Comparison of ENCODE assay signal across 8 cellular contexts in genomic region chr6:44237813-44238433, GRCh38. TPM values are rescaled to one million over a fixed set of nuclear protein-coding genes. Genes with fewer than 3 reads are reported as not detected.
DNase-seq lines count a peak whose midpoint lies in the region; ATAC-seq and TF ChIP-seq lines count a peak whose summit lies in the region.

No MANE protein-coding gene starts in this region.

- H3K27ac ChIP-seq in epithelial cell of prostate = peak overlapping the region; percentile 70

- TF ChIP-seq POLR2A in GM18951 (IDR thresholded peaks at IDR 0.05; ENCODE audit: extremely low read depth, insufficient read depth, insufficient read length) = peak; percentile 55

- intact Hi-C loops in mucosa of descending colon (cut with DNase I, micrococcal nuclease) = loop anchor here in 1 of 2 donors (10.0 kb wide), 1 partner anchor 63 kb away; no protein-coding TSS in a partner anchor

- ATAC-seq in HG03175 (IDR thresholded peaks at IDR 0.05; ENCODE audit: unreplicated experiment) (peak; percentile 87), mucosa of descending colon (peak; percentile 84)

- no peaks in the 10 kb centered on the region for H3K9me3 ChIP-seq in mucosa of descending colon

- H3K36me3 ChIP-seq in mucosa of descending colon (ENCODE audit: low read depth) = no peaks in the 10 kb centered on the region

- in situ Hi-C loops in GM18951 (cut with MboI; ENCODE audit: low sequenced_read_pairs, unreplicated experiment) = loop anchor here (5.0 kb wide), 1 partner anchor 66 kb away; no protein-coding TSS in a partner anchor

- H3K4me3 ChIP-seq in mucosa of descending colon = peak overlapping the region; percentile 19

- DNase-seq in AML-193 (lab: John Stamatoyannopoulos, UW) = peak; percentile 57 to 75
- DNase-seq in NOMO-1 treated with DMSO at 0.1 percent for 48 hours (lab: John Stamatoyannopoulos, UW; ENCODE audit: unreplicated experiment) = peak; percentile 36
- peak; percentile 67 for DNase-seq in activated T-cell treated with anti-CD3 and anti-CD28 coated beads for 24 hours (ENCODE audit: low read depth)
- no peak for DNase-seq in epithelial cell of prostate (ENCODE audit: low read depth, low spot score)
- DNase-seq in mucosa of descending colon = peak; percentile 84 to 89 (median 87)
- DNase-seq in stimulated activated CD8-positive, alpha-beta memory T cell treated with anti-CD3 and anti-CD28 coated beads, Interleukin-4, amount 100 ng/mL, for 48 hours = peak; percentile 89

- peaks cover 18% of the 10 kb centered on the region for H3K4me1 ChIP-seq in mucosa of descending colon (ENCODE audit: low read depth)

- TF ChIP-seq CTCF in mucosa of descending colon (IDR thresholded peaks at IDR 0.05) = peak; percentile 95

RNA-seq across cellular contexts. Expression of gene HSP90AB1, which starts 9.0 kb away (rescaled TPM):
- 100 to 1,000 TPM; 322 to 593 (median 399) TPM for total RNA-seq in mucosa of descending colon

RNA-seq across cellular contexts. Expression of gene SLC29A1, which starts 14.5 kb away (rescaled TPM):
- 100 to 1,000 TPM in 1 of 3 donors, 10 to 100 TPM in 2; 12.9 to 140 (median 14.8) TPM for total RNA-seq in mucosa of descending colon

RNA-seq across cellular contexts. Expression of gene SLC35B2, which starts 19.4 kb away (rescaled TPM):
- total RNA-seq in mucosa of descending colon = 10 to 100 TPM; 24.9 to 38.0 (median 31.6) TPM

RNA-seq across cellular contexts. Expression of gene MYMX, which starts 21.2 kb away (rescaled TPM):
- under 1 TPM in 1 of 3 donors, not detected in 2; 0.39 TPM for total RNA-seq in mucosa of descending colon

RNA-seq across cellular contexts. Expression of gene NFKBIE, which starts 27.4 kb away (rescaled TPM):
- 10 to 100 TPM in 2 of 3 donors, 1 to 10 TPM in 1; 8.7 to 13.4 (median 10.8) TPM for total RNA-seq in mucosa of descending colon
